6 cellular contexts compared by ENCODE assay signal in the genomic region with DNA sequence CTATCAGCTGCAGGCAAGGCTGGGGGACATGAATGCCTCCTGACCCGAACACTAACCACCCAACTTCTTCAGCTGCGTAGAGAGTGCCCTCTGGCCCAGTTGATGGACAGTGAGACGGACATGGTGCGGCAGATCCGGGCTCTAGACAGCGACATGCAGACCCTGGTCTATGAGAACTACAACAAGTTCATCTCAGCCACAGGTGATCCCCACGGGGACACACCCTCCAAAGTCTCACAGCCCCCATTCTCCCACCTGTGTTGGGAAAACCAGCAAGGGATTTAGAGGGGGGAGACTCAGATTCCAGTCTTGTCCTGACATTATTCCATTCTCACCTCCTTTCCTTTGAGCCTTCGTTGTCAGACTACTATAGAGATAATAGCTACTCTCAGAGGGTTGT.
A peak's percentile ranks its signal among the peaks of the same experiment; 100 is the strongest.
DNase-seq lines count a peak whose midpoint lies in the region; ATAC-seq and TF ChIP-seq lines count a peak whose summit lies in the region.

No MANE protein-coding gene starts in this region.

- H3K36me3 ChIP-seq in DND-41 (ENCODE audit: insufficient read depth, low read length) (peaks cover 20% of the 10 kb centered on the region), adipocyte (ENCODE audit: control insufficient read depth, insufficient read depth, low read length, severe bottlenecking) (no peaks in the 10 kb centered on the region), mucosa of stomach (ENCODE audit: control insufficient read depth, insufficient read depth, low read length) (no peaks in the 10 kb centered on the region)

- H4K20me1 ChIP-seq in DND-41 (ENCODE audit: insufficient read depth, low read length): peaks cover 8% of the 10 kb centered on the region; the same call in 1 of the 2 replicates

- H3K27me3 ChIP-seq in DND-41 (ENCODE audit: insufficient read depth, low read length, poor library complexity) (no peaks in the 10 kb centered on the region), adipocyte (replicated peaks; ENCODE audit: control insufficient read depth, insufficient read depth, low read length) (no peaks in the 10 kb centered on the region), mucosa of stomach (ENCODE audit: control insufficient read depth, insufficient read depth, low read length) (no peaks in the 10 kb centered on the region)

- peak overlapping the region; percentile 65 for H3K9ac ChIP-seq in DND-41 (ENCODE audit: low read depth, low read length)
- H3K9ac ChIP-seq in adipocyte (ENCODE audit: low read length): peak overlapping the region; percentile 37
- peak overlapping the region; percentile 83 for H3K9ac ChIP-seq in mucosa of stomach (ENCODE audit: low read length)

- H2AFZ ChIP-seq in DND-41 (ENCODE audit: low read depth, low read length): no peak overlapping the region

- no peaks in the 10 kb centered on the region for H3K9me3 ChIP-seq in DND-41 (ENCODE audit: insufficient read depth, low read length, severe bottlenecking)
- no peaks in the 10 kb centered on the region for H3K9me3 ChIP-seq in adipocyte (ENCODE audit: control insufficient read depth, low read length)
- H3K9me3 ChIP-seq in mucosa of stomach (ENCODE audit: control insufficient read depth, low read length): no peaks in the 10 kb centered on the region

- H3K4me1 ChIP-seq in DND-41 (ENCODE audit: insufficient read depth, low read length): peaks cover 29% of the 10 kb centered on the region
- peaks cover 27% of the 10 kb centered on the region for H3K4me1 ChIP-seq in adipocyte (ENCODE audit: control insufficient read depth, insufficient read depth, low read length)
- H3K4me1 ChIP-seq in mucosa of stomach (ENCODE audit: control insufficient read depth, insufficient read depth, low read length): peaks cover 12% of the 10 kb centered on the region

- peaks cover 47% of the 10 kb centered on the region for H3K79me2 ChIP-seq in DND-41 (ENCODE audit: insufficient read depth, low read length)

- no peak for ATAC-seq in DND-41 (ENCODE audit: insufficient read depth, low read depth)

- H3K4me3 ChIP-seq in DND-41 (ENCODE audit: low read depth in 1 of 2, low read length in 2 of 2) (peak overlapping the region; percentile 52 to 93; a peak in 3 of 4 replicates), adipocyte (ENCODE audit: low read length) (peak overlapping the region; percentile 85), mucosa of stomach (ENCODE audit: low read length) (no peak overlapping the region)

- DNase-seq in DND-41: no peak
- DNase-seq in adipocyte (ENCODE audit: low read depth): no peak
- DNase-seq in stimulated activated CD4-positive, alpha-beta T cell treated with anti-CD3 and anti-CD28 coated beads, Interleukin-12 subunit alpha, Interleukin-12 subunit beta, amount 100 ng/mL, for 4 hours: no peak
- no peak for DNase-seq in NCI-H2227 (lab: John Stamatoyannopoulos, UW; ENCODE audit: unreplicated experiment)
- no peak for DNase-seq in activated CD4-positive, alpha-beta T cell treated with anti-CD3 and anti-CD28 coated beads for 1 hour

- TF ChIP-seq CTCF in DND-41 (IDR thresholded peaks at IDR 0.05; ENCODE audit: borderline replicate concordance, extremely low read depth, low read length, poor library complexity, severe bottlenecking): no peak

- peak overlapping the region; percentile 93 for H3K4me2 ChIP-seq in DND-41 (ENCODE audit: insufficient read depth, low read length)

- peak overlapping the region; percentile 63 for H3K27ac ChIP-seq in DND-41 (ENCODE audit: low read length)
